Comparison of ENCODE assay signal across 26 cellular contexts in the genomic region with DNA sequence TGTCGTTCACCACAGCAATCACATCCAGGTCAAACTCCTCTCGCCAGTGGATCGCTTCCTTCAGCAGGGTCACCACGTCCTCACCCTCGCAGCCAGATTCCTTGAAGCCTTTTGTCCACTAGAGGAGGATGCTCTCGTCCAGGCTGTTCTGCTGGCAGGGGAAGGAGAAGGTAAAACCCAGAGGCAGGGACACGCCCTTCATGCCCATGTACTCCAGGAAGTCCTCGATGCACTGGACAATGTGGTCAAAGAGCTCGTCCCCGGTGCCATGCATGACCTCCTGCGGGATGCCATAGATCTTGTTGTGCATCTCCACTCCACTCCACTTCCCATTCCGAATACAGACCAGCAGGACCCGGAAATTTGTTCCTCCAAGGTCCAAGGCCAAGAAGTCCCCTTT.
"Had no signal": no experiment of that assay in that cellular context is flagged by ENCODE, and none has a peak within 500 bp of the region (broad histone marks: within the 10 kb centered on the region; RNA-seq: fewer than 3 reads in every experiment).

No MANE protein-coding gene starts in this region.

- H3K4me3 ChIP-seq: ovary, psoas muscle, right lobe of liver, sigmoid colon, suprapubic skin, testis, tibial artery, transverse colon, upper lobe of right lung, uterus had no signal

- H3K27me3 ChIP-seq: neutrophil, ovary, right lobe of liver, sigmoid colon, suprapubic skin, testis, tibial artery, transverse colon, upper lobe of right lung, uterus had no signal

- H3K9ac ChIP-seq: parathyroid adenoma had no signal

- DNase-seq: naive thymus-derived CD8-positive, alpha-beta T cell; nephron progenitor cell; nucleus accumbens; ovary; posterior cingulate gyrus; psoas muscle; sigmoid colon; small intestine; stimulated activated CD4-positive, alpha-beta T cell treated with anti-CD3 and anti-CD28 coated beads, Interleukin-12 subunit alpha, Interleukin-12 subunit beta, amount 100 ng/mL, for 4 hours; stimulated activated CD4-positive, alpha-beta T cell treated with anti-CD3 and anti-CD28 coated beads, Interleukin-1b, Interleukin-23, amount 100 ng/mL, for 48 hours; stimulated activated CD4-positive, alpha-beta T cell treated with anti-CD3 and anti-CD28 coated beads, Interleukin-4, amount 100 ng/mL, for 1 hour; stimulated activated CD4-positive, alpha-beta T cell treated with anti-CD3 and anti-CD28 coated beads, Interleukin-4, amount 100 ng/mL, for 4 hours; stimulated activated CD8-positive, alpha-beta memory T cell treated with anti-CD3 and anti-CD28 coated beads, Interleukin-4, amount 100 ng/mL, for 48 hours; stimulated activated naive CD4-positive, alpha-beta T cell; stimulated activated naive CD8-positive, alpha-beta T cell treated with anti-CD3 and anti-CD28 coated beads, Interleukin-15, amount 100 ng/mL, for 72 hours; stimulated activated naive CD8-positive, alpha-beta T cell treated with anti-CD3 and anti-CD28 coated beads, Interleukin-15, Interleukin-2, amounts not matched to agents 100 U/mL and 50 U/mL, for 24 hours; substantia nigra; testis; tibial artery; transverse colon; upper lobe of right lung; uterus had no signal

- H3K4me1 ChIP-seq: parathyroid adenoma, psoas muscle, right lobe of liver, sigmoid colon, suprapubic skin, testis, tibial artery, transverse colon, upper lobe of right lung, uterus had no signal

- H3K27ac ChIP-seq: neutrophil, ovary, parathyroid adenoma, psoas muscle, right lobe of liver, sigmoid colon, suprapubic skin, testis, tibial artery, transverse colon, upper lobe of right lung, uterus had no signal

- H3K79me2 ChIP-seq: parathyroid adenoma had no signal

- FAIRE-seq: small intestine had no signal

- H3K9me3 ChIP-seq: neutrophil, ovary, psoas muscle, right lobe of liver, sigmoid colon, suprapubic skin, testis, tibial artery, transverse colon, upper lobe of right lung, uterus had no signal

- H3K36me3 ChIP-seq: neutrophil, ovary, right lobe of liver, sigmoid colon, suprapubic skin, tibial artery, transverse colon, upper lobe of right lung, uterus had no signal
